Comparison of ENCODE assay signal across 26 cellular contexts in the genomic region with DNA sequence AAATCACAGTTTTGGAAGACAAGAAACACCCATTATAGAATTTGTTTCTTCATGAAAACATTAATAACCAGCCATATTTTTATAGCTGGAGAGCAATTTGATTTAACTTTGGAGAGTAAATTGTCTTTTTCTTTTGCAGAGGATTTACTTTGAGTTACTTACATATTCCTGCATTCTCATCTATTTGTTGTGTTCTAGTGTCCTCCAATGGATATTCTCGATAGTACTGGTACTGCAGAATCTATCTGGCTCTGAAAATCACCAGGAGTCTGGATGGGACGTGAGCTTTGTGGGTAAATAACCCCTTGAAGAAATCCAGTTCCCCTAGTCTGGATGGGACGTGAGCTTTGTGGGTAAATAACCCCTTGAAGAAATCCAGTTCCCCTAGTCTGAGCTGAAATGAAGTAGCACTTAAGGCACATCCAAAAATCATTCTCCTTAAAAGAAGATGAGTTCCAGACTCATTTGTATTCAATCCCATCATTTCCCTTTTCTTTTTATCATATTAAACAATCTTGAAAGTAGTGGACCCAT.
DNase-seq lines count a peak whose midpoint lies in the region; ATAC-seq and TF ChIP-seq lines count a peak whose summit lies in the region.
"Had no signal": no experiment of that assay in that cellular context is flagged by ENCODE, and none has a peak within 500 bp of the region (broad histone marks: within the 10 kb centered on the region; RNA-seq: fewer than 3 reads in every experiment).

No MANE protein-coding gene starts in this region.

- WGBS in ovary, 3 donors, result 35 to 45% (median 40%) methylated on average over 3 of the region's 3 CpGs
- WGBS in aorta, 2 donors, result 82 to 85% methylated on average over 3 of the region's 3 CpGs

- in situ Hi-C loops in ACHN (cut with HindIII; ENCODE audit: low pct_ligation_motif_present, low pct_unique_long_range_greater_than_20kb, low sequenced_read_pairs), result no loop called here

- DNase-seq in ACHN (peak; percentile 0), chondrocyte (ENCODE audit: low spot score) (no peak), ovary (no peak), aorta (no peak), coronary artery (ENCODE audit: low spot score) (no peak)
- DNase-seq: activated CD4-positive, alpha-beta T cell treated with anti-CD3 and anti-CD28 coated beads for 36 hours; activated naive CD4-positive, alpha-beta T cell; activated T-cell treated with anti-CD3 and anti-CD28 coated beads, Interleukin-2, amount 50 U/mL, for 4 hours; COR-L47; DND-41; foreskin melanocyte; left colon; NCI-H1436; NCI-H2081 treated with DMSO at 0.1 percent for 48 hours; NCI-H446 treated with DMSO at 0.1 percent for 48 hours; NCI-H82; stimulated activated CD4-positive, alpha-beta T cell treated with anti-CD3 and anti-CD28 coated beads, Interleukin-1b, Interleukin-23, amount 100 ng/mL, for 48 hours; T-helper 2 cell; tibial artery had no signal

- no peaks in the 10 kb centered on the region for H3K36me3 ChIP-seq in HEK293 (ENCODE audit: control insufficient read depth in 2 of 2, insufficient read depth in 1 of 2, low read length in 2 of 2)
- no peaks in the 10 kb centered on the region for H3K36me3 ChIP-seq in ovary
- no peaks in the 10 kb centered on the region for H3K36me3 ChIP-seq in aorta (ENCODE audit: control insufficient read depth in 1 of 2, insufficient read depth in 2 of 2, low read length in 1 of 2)
- H3K36me3 ChIP-seq: BLaER1 treated with 17β-estradiol and CSF1 and Interleukin-3, amounts not matched to agents 10 nM and 100 nM; neutrophil; tibial artery had no signal

- CTCF ChIA-PET in HEK293 (lab: Yijun Ruan, JAX), result interaction anchor here (0.7 kb wide), 1 partner anchor 13 kb away, joined by 4 read pairs; no protein-coding TSS in a partner anchor

- POLR2A ChIA-PET in HEK293 (lab: Yijun Ruan, JAX), result no interaction called here

- no peak for TF ChIP-seq EP300 in ovary (IDR thresholded peaks at IDR 0.05)

- H3K4me3 Mint-ChIP-seq in chondrocyte (ENCODE audit: unreplicated experiment), result no peak overlapping the region
- H3K4me3 Mint-ChIP-seq: activated CD4-positive, alpha-beta T cell treated with anti-CD3 and anti-CD28 coated beads for 36 hours; activated T-cell treated with anti-CD3 and anti-CD28 coated beads, Interleukin-2, amount 50 U/mL, for 4 hours; memory B cell had no signal

- ATAC-seq in aorta (ENCODE audit: low FRiP score) (no peak), HG03469 (IDR thresholded peaks at IDR 0.05; ENCODE audit: unreplicated experiment) (no peak)
- ATAC-seq: activated CD4-positive, alpha-beta T cell treated with anti-CD3 and anti-CD28 coated beads for 36 hours; activated T-cell treated with anti-CD3 and anti-CD28 coated beads, Interleukin-2, amount 50 U/mL, for 4 hours; left colon had no signal

- H3K27ac Mint-ChIP-seq in chondrocyte (ENCODE audit: unreplicated experiment), result no peak overlapping the region
- H3K27ac Mint-ChIP-seq: activated CD4-positive, alpha-beta T cell treated with anti-CD3 and anti-CD28 coated beads for 36 hours; memory B cell had no signal

- intact Hi-C loops in ovary (cut with DNase I) (no loop called here), aorta (cut with DNase I) (no loop called here)

- H3K4me1 ChIP-seq in HEK293 (ENCODE audit: control insufficient read depth, insufficient read depth, low read length) (no peaks in the 10 kb centered on the region), ovary (ENCODE audit: insufficient read depth) (no peaks in the 10 kb centered on the region), aorta (ENCODE audit: control insufficient read depth in 1 of 2, insufficient read depth in 2 of 2, low read length in 2 of 2) (no peaks in the 10 kb centered on the region)
- H3K4me1 ChIP-seq: tibial artery had no signal

- H3K27ac ChIP-seq in HEK293 (ENCODE audit: extremely low read depth, low read depth, low read length) (no peak overlapping the region), ovary (no peak overlapping the region), aorta (ENCODE audit: low read depth in 1 of 2, low read length in 2 of 2) (no peak overlapping the region), coronary artery (no peak overlapping the region)
- H3K27ac ChIP-seq: BLaER1 treated with 17β-estradiol and CSF1 and Interleukin-3, amounts not matched to agents 10 nM and 100 nM; HL-60; neutrophil; tibial artery had no signal

- no peaks in the 10 kb centered on the region for H3K9me3 ChIP-seq in HEK293 (ENCODE audit: control insufficient read depth, insufficient read depth, low read depth, low read length)
- no peaks in the 10 kb centered on the region for H3K9me3 ChIP-seq in ovary
- H3K9me3 ChIP-seq in aorta (ENCODE audit: control insufficient read depth, low read length), result no peaks in the 10 kb centered on the region
- H3K9me3 ChIP-seq: BLaER1 treated with 17β-estradiol and CSF1 and Interleukin-3, amounts not matched to agents 10 nM and 100 nM; neutrophil; tibial artery had no signal

- no peaks in the 10 kb centered on the region for H3K36me3 Mint-ChIP-seq in chondrocyte (ENCODE audit: low read depth)
- H3K36me3 Mint-ChIP-seq: memory B cell had no signal

- no peak for TF ChIP-seq CTCF in HEK293 (tag by site-specific recombination; IDR thresholded peaks at IDR 0.05)
- TF ChIP-seq CTCF in chondrocyte (IDR thresholded peaks at IDR 0.05), result peak; percentile 52
- peak in 2 of 3 donors; percentile 10 to 29 for TF ChIP-seq CTCF in ovary (IDR thresholded peaks at IDR 0.05)
- no peak for TF ChIP-seq CTCF in coronary artery (IDR thresholded peaks at IDR 0.05)

- no peak for TF ChIP-seq POLR2A in ovary (IDR thresholded peaks at IDR 0.05)

- H3K4me3 ChIP-seq in HEK293 (ENCODE audit: low read depth, low read length) (no peak overlapping the region), ovary (no peak overlapping the region), aorta (ENCODE audit: low read length in 2 of 2) (no peak overlapping the region), coronary artery (no peak overlapping the region)
- H3K4me3 ChIP-seq: BLaER1 treated with 17β-estradiol and CSF1 and Interleukin-3, amounts not matched to agents 10 nM and 100 nM; smooth muscle cell; tibial artery had no signal

- H3K27me3 ChIP-seq in ovary (no peaks in the 10 kb centered on the region), aorta (ENCODE audit: control insufficient read depth in 1 of 2, insufficient read depth in 2 of 2, low read length in 1 of 2) (no peaks in the 10 kb centered on the region)
- H3K27me3 ChIP-seq: BLaER1 treated with 17β-estradiol and CSF1 and Interleukin-3, amounts not matched to agents 10 nM and 100 nM; neutrophil; tibial artery had no signal

- H3K4me1 Mint-ChIP-seq in chondrocyte (ENCODE audit: low read depth), result peaks cover 19% of the 10 kb centered on the region
- H3K4me1 Mint-ChIP-seq: activated CD4-positive, alpha-beta T cell treated with anti-CD3 and anti-CD28 coated beads for 36 hours; memory B cell had no signal

- no peaks in the 10 kb centered on the region for H3K9me3 Mint-ChIP-seq in chondrocyte (ENCODE audit: low read depth)
- H3K9me3 Mint-ChIP-seq: activated T-cell treated with anti-CD3 and anti-CD28 coated beads, Interleukin-2, amount 50 U/mL, for 4 hours had no signal

- peaks cover 2% of the 10 kb centered on the region for H3K27me3 Mint-ChIP-seq in chondrocyte (ENCODE audit: low read depth)
- H3K27me3 Mint-ChIP-seq: activated CD4-positive, alpha-beta T cell treated with anti-CD3 and anti-CD28 coated beads for 36 hours had no signal

TF ChIP-seq in HEK293, 187 proteins besides CTCF, POLR2A, EP300 and RAD21:
- TF ChIP-seq ZNF274 (IDR thresholded peaks at IDR 0.05; ENCODE audit: low read length) (no peak), ZNF274 (tag by site-specific recombination; IDR thresholded peaks at IDR 0.05; ENCODE audit: borderline replicate concordance) (no peak), HOXC10 (CRISPR knock-in tag; IDR thresholded peaks at IDR 0.05) (no peak), ZNF654 (tag by site-specific recombination; IDR thresholded peaks at IDR 0.05; ENCODE audit: low read depth) (peak; percentile 27), ZNF843 (tag by site-specific recombination; IDR thresholded peaks at IDR 0.05) (no peak), MYNN (tag by site-specific recombination; IDR thresholded peaks at IDR 0.05; ENCODE audit: borderline replicate concordance) (no peak)

Comparison
In these comparisons a context has a peak if more than half of its experiments do, and no peak if none do; other contexts are left out.
1. CTCF ChIP-seq: peak in chondrocyte (single experiment) and ovary (2 of 3); none in HEK293 (single experiment) and coronary artery (single experiment).